7 cellular contexts compared by ENCODE assay signal in genomic region chr20:41030536-41031242, GRCh38. TPM values are rescaled to one million over a fixed set of nuclear protein-coding genes. Genes with fewer than 3 reads are reported as not detected.
DNase-seq lines count a peak whose midpoint lies in the region; ATAC-seq and TF ChIP-seq lines count a peak whose summit lies in the region.

No MANE protein-coding gene starts in this region.

- H3K4me3 Mint-ChIP-seq in GM23338: peak overlapping the region; percentile 87

- H3K9me2 ChIP-seq in GM23338 (ENCODE audit: insufficient read depth): no peaks in the 10 kb centered on the region

- no peaks in the 10 kb centered on the region for H3K9me3 Mint-ChIP-seq in GM23338

- peaks cover 42% of the 10 kb centered on the region for H3K4me1 ChIP-seq in GM23338 (ENCODE audit: insufficient read depth)
- H3K4me1 ChIP-seq in RWPE2 (ENCODE audit: insufficient read depth, poor library complexity, severe bottlenecking): peaks cover 44% of the 10 kb centered on the region

- H3K36me3 ChIP-seq in GM23338 (ENCODE audit: insufficient read depth): no peaks in the 10 kb centered on the region; the same call in 1 of the 2 replicates
- H3K36me3 ChIP-seq in RWPE2 (ENCODE audit: low read depth): peaks cover 62% of the 10 kb centered on the region

- no peak overlapping the region for H2AFZ ChIP-seq in GM23338

- H3K4me2 ChIP-seq in GM23338: peak overlapping the region; percentile 92

- no peak for TF ChIP-seq CTCF in GM23338 (conservative IDR thresholded peaks at IDR 0.05; ENCODE audit: low read depth in 2 of 2)
- TF ChIP-seq CTCF in RWPE2 (IDR thresholded peaks at IDR 0.05; ENCODE audit: poor library complexity, severe bottlenecking): no peak
- TF ChIP-seq CTCF in fibroblast of pulmonary artery (IDR thresholded peaks at IDR 0.05; ENCODE audit: low read length, missing control alignments): no peak

- peaks cover 56% of the 10 kb centered on the region for H3K27me3 ChIP-seq in GM23338 (ENCODE audit: insufficient read depth)
- no peaks in the 10 kb centered on the region for H3K27me3 ChIP-seq in RWPE2 (ENCODE audit: insufficient read depth, poor library complexity, severe bottlenecking)

- peaks cover 49% of the 10 kb centered on the region for H3K27me3 Mint-ChIP-seq in GM23338 (ENCODE audit: insufficient read depth, low read depth, poor library complexity)

- no peaks in the 10 kb centered on the region for H3F3A ChIP-seq in GM23338 (replicated peaks; ENCODE audit: low read depth)

- peaks cover 56% of the 10 kb centered on the region for H3K36me3 Mint-ChIP-seq in GM23338 (ENCODE audit: low read depth)

- peaks cover 68% of the 10 kb centered on the region for H3K4me1 Mint-ChIP-seq in GM23338

- peaks cover 70% of the 10 kb centered on the region for H3K79me2 ChIP-seq in GM23338 (replicated peaks; ENCODE audit: insufficient read depth)

- POLR2A ChIA-PET in HEK293T (lab: Yijun Ruan, JAX): interaction anchor here (0.7 to 1.4 kb wide), 4 partner anchors 15 to 40 kb away, joined by 3 to 5 read pairs (median 4); no protein-coding TSS in a partner anchor

- H3K27ac ChIP-seq in GM23338 (ENCODE audit: low read depth) (no peak overlapping the region), RWPE2 (ENCODE audit: poor library complexity, severe bottlenecking) (peak overlapping the region; percentile 79), skin epidermis (peak overlapping the region in 8 of 21 experiments; percentile 93 to 100 (median 99))

- H3K9me3 ChIP-seq in RWPE2 (ENCODE audit: severe bottlenecking): no peaks in the 10 kb centered on the region

- DNase-seq in GM23338 (ENCODE audit: low spot score): no peak
- no peak for DNase-seq in RWPE2 (ENCODE audit: low spot score)
- DNase-seq in fibroblast of pulmonary artery (ENCODE audit: low read depth): peak; percentile 65
- DNase-seq in HuH-7 (ENCODE audit: low spot score): no peak
- no peak for DNase-seq in HEK293T (ENCODE audit: extremely low spot score)

- H3K27ac Mint-ChIP-seq in GM23338: no peak overlapping the region

- H4K20me1 ChIP-seq in GM23338 (replicated peaks; ENCODE audit: insufficient read depth): peaks cover 53% of the 10 kb centered on the region

- H3K4me3 ChIP-seq in GM23338: peak overlapping the region; percentile 66
- H3K4me3 ChIP-seq in RWPE2 (ENCODE audit: severe bottlenecking): peak overlapping the region; percentile 73
- peak overlapping the region; percentile 71 for H3K4me3 ChIP-seq in fibroblast of pulmonary artery (replicated peaks; ENCODE audit: low read depth, low read length)
- peak overlapping the region; percentile 68 to 100 (median 85) for H3K4me3 ChIP-seq in skin epidermis

- ATAC-seq in GM23338 (no peak), RWPE2 (ENCODE audit: low read depth) (peak; percentile 13), HG03378 (IDR thresholded peaks at IDR 0.05; ENCODE audit: unreplicated experiment) (no peak)

- CTCF ChIA-PET in HEK293T (lab: Yijun Ruan, JAX): interaction anchor here (0.7 to 1.5 kb wide), 2 partner anchors 38 to 319 kb away, joined by 4 to 6 read pairs; no protein-coding TSS in a partner anchor

TF ChIP-seq in GM23338, 12 proteins besides CTCF, POLR2A, EP300 and RAD21 (continues in another document):
- no peak for TF ChIP-seq JUNB (IDR thresholded peaks at IDR 0.05; ENCODE audit: unreplicated experiment)
- TF ChIP-seq POLR2AphosphoS5 (IDR thresholded peaks at IDR 0.05; ENCODE audit: low read depth): no peak
- TF ChIP-seq STAT1 (IDR thresholded peaks at IDR 0.05; ENCODE audit: unreplicated experiment): no peak
- no peak for TF ChIP-seq ZNF331 (CRISPR knock-in tag; IDR thresholded peaks at IDR 0.05; ENCODE audit: low read depth)
- TF ChIP-seq NANOG (IDR thresholded peaks at IDR 0.05; ENCODE audit: borderline replicate concordance): no peak
- no peak for TF ChIP-seq REST (IDR thresholded peaks at IDR 0.05; ENCODE audit: unreplicated experiment)
- TF ChIP-seq EZH2 (IDR thresholded peaks at IDR 0.05; ENCODE audit: low read depth, unreplicated experiment): no peak
- TF ChIP-seq CREB1 (CRISPR knock-in tag; IDR thresholded peaks at IDR 0.05; ENCODE audit: low read depth): no peak
- no peak for TF ChIP-seq ZNF114 (CRISPR knock-in tag; IDR thresholded peaks at IDR 0.05)
- TF ChIP-seq EZH2phosphoT487 (IDR thresholded peaks at IDR 0.05; ENCODE audit: unreplicated experiment): no peak

TF ChIP-seq in HEK293T, 16 proteins besides CTCF, POLR2A, EP300 and RAD21:
- no peak for TF ChIP-seq BHLHE40 (IDR thresholded peaks at IDR 0.05; ENCODE audit: borderline replicate concordance)
- no peak for TF ChIP-seq PKNOX1 (IDR thresholded peaks at IDR 0.05)
- TF ChIP-seq CTBP1 (IDR thresholded peaks at IDR 0.05; ENCODE audit: borderline replicate concordance): no peak
- no peak for TF ChIP-seq ZNF384 (IDR thresholded peaks at IDR 0.05)
- TF ChIP-seq ELF4 (IDR thresholded peaks at IDR 0.05): no peak
- no peak for TF ChIP-seq L3MBTL2 (conservative IDR thresholded peaks at IDR 0.05)
- no peak for TF ChIP-seq FOXM1 (IDR thresholded peaks at IDR 0.05; ENCODE audit: borderline replicate concordance)
- no peak for TF ChIP-seq LEF1 (IDR thresholded peaks at IDR 0.05; ENCODE audit: borderline replicate concordance)
- TF ChIP-seq SUZ12 (IDR thresholded peaks at IDR 0.05): no peak
- no peak for TF ChIP-seq ARNT (IDR thresholded peaks at IDR 0.05)
- no peak for TF ChIP-seq FOXK2 (IDR thresholded peaks at IDR 0.05)
- no peak for TF ChIP-seq SP1 (IDR thresholded peaks at IDR 0.05)
- no peak for TF ChIP-seq TARDBP (IDR thresholded peaks at IDR 0.05)
TF ChIP-seq in HEK293T: peak in this region for 0.

RNA-seq across cellular contexts. Expression of gene TOP1, which starts 2.1 kb away (rescaled TPM):
- total RNA-seq in GM23338 (2014; rRNA removed; shearing (Covaris generic)): 57.4 and 62.4 TPM in 2 replicates
- 101 and 102 TPM in 2 replicates for polyA plus RNA-seq in GM23338 (2016; fragmentation: Nextera tagmentation; extraction: Ambion mirVana)
